8 cellular contexts compared by ENCODE assay signal in the genomic region with DNA sequence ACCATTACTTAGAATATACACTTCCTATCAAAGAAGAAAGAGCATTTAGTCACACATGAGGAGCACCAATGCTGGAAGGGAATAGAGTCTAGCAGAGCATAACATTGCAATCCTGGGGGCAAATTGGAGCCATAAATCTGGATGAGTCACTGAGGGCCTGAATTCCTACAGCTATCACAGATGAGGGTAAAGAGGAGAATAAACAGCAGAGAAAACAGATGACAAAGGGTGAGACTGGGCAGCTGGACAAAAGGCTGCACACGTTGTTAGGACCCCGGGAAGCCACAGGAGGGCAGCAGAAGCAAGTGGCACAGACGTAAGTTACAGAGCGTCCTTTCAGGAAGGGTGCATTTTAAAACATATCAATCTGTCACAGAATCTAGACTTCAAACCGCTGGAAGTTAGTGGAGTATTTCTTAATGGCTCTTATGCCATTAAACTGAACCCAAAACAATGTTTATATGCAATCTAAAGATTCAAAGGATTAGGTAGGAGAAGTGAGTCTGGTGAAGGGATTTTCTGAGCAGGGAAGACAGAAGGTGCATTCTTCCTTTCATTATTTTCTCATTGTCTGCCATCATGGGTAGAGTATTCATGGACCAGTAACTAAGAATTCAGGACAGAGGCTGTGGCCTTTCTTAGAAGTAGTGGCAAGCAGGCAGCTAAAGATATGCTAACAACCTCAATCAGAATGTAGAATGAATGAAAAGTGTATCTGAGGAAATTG.
DNase-seq lines count a peak whose midpoint lies in the region; ATAC-seq and TF ChIP-seq lines count a peak whose summit lies in the region.

No MANE protein-coding gene starts in this region.

- DNase-seq in DMS53 treated with DMSO at 0.1 percent for 48 hours (lab: John Stamatoyannopoulos, UW; ENCODE audit: unreplicated experiment) (peak; percentile 62), NCI-H460 (ENCODE audit: extremely low read depth, low read depth) (peak; percentile 58), glutamatergic neuron (peak; percentile 74), posterior cingulate gyrus (peak in 8 of 10 donors; percentile 38 to 92 (median 60))
- peak; percentile 60 for DNase-seq in activated CD8-positive, alpha-beta T cell treated with anti-CD3 and anti-CD28 coated beads, Interleukin-2, amount 10 ng/mL, durations not matched to agents 7 days and 5 days
- no peak for DNase-seq in effector memory CD8-positive, alpha-beta T cell

- peak; percentile 66 for TF ChIP-seq CTCF in glutamatergic neuron (IDR thresholded peaks at IDR 0.05; ENCODE audit: partially characterized antibody, unreplicated experiment)

- CTCF ChIA-PET in activated CD8-positive, alpha-beta T cell treated with anti-CD3 and anti-CD28 coated beads, Interleukin-2, amount 10 ng/mL, durations not matched to agents 7 days and 5 days (lab: Charles Lee): interaction anchor here (0.8 to 1.7 kb wide), 4 partner anchors 27 to 548 kb away, joined by 3 to 7 read pairs (median 4); no protein-coding TSS in a partner anchor

- peak overlapping the region; percentile 40 for H3K4me3 Mint-ChIP-seq in activated CD8-positive, alpha-beta T cell treated with anti-CD3 and anti-CD28 coated beads, Interleukin-2, amount 10 ng/mL, durations not matched to agents 7 days and 5 days
- H3K4me3 Mint-ChIP-seq in glutamatergic neuron (ENCODE audit: unreplicated experiment): no peak overlapping the region
- no peak overlapping the region for H3K4me3 Mint-ChIP-seq in effector memory CD8-positive, alpha-beta T cell

- H3K9me3 Mint-ChIP-seq in activated CD8-positive, alpha-beta T cell treated with anti-CD3 and anti-CD28 coated beads, Interleukin-2, amount 10 ng/mL, durations not matched to agents 7 days and 5 days (ENCODE audit: insufficient read depth): no peaks in the 10 kb centered on the region
- H3K9me3 Mint-ChIP-seq in glutamatergic neuron (ENCODE audit: unreplicated experiment): peaks cover 2% of the 10 kb centered on the region
- H3K9me3 Mint-ChIP-seq in effector memory CD8-positive, alpha-beta T cell: peaks cover 0 to 3% of the 10 kb centered on the region in 2 donors

- ATAC-seq in GM19463 (IDR thresholded peaks at IDR 0.05; ENCODE audit: unreplicated experiment) (peak; percentile 96), HG03439 (IDR thresholded peaks at IDR 0.05; ENCODE audit: unreplicated experiment) (peak; percentile 94)
- peak; percentile 69 for ATAC-seq in activated CD8-positive, alpha-beta T cell treated with anti-CD3 and anti-CD28 coated beads, Interleukin-2, amount 10 ng/mL, durations not matched to agents 7 days and 5 days
- ATAC-seq in effector memory CD8-positive, alpha-beta T cell (replicated peaks): no peak

- peaks cover 14% of the 10 kb centered on the region for H3K27me3 Mint-ChIP-seq in activated CD8-positive, alpha-beta T cell treated with anti-CD3 and anti-CD28 coated beads, Interleukin-2, amount 10 ng/mL, durations not matched to agents 7 days and 5 days (ENCODE audit: low read depth)
- H3K27me3 Mint-ChIP-seq in glutamatergic neuron (ENCODE audit: unreplicated experiment): peaks cover 2% of the 10 kb centered on the region
- peaks cover 15 to 17% of the 10 kb centered on the region in 2 donors for H3K27me3 Mint-ChIP-seq in effector memory CD8-positive, alpha-beta T cell

- POLR2A ChIA-PET in activated CD8-positive, alpha-beta T cell treated with anti-CD3 and anti-CD28 coated beads, Interleukin-2, amount 10 ng/mL, durations not matched to agents 7 days and 5 days (lab: Charles Lee): no interaction called here

- peaks cover 5% of the 10 kb centered on the region for H3K4me1 Mint-ChIP-seq in activated CD8-positive, alpha-beta T cell treated with anti-CD3 and anti-CD28 coated beads, Interleukin-2, amount 10 ng/mL, durations not matched to agents 7 days and 5 days (ENCODE audit: low read depth)
- peaks cover 7% of the 10 kb centered on the region for H3K4me1 Mint-ChIP-seq in glutamatergic neuron (ENCODE audit: low read depth, unreplicated experiment)
- peaks cover 2 to 6% of the 10 kb centered on the region in 2 donors for H3K4me1 Mint-ChIP-seq in effector memory CD8-positive, alpha-beta T cell (ENCODE audit: low read depth in 2 of 2)

- H3K27ac Mint-ChIP-seq in activated CD8-positive, alpha-beta T cell treated with anti-CD3 and anti-CD28 coated beads, Interleukin-2, amount 10 ng/mL, durations not matched to agents 7 days and 5 days: no peak overlapping the region
- peak overlapping the region; percentile 86 for H3K27ac Mint-ChIP-seq in glutamatergic neuron (ENCODE audit: unreplicated experiment)
- no peak overlapping the region for H3K27ac Mint-ChIP-seq in effector memory CD8-positive, alpha-beta T cell

- H3K36me3 Mint-ChIP-seq in activated CD8-positive, alpha-beta T cell treated with anti-CD3 and anti-CD28 coated beads, Interleukin-2, amount 10 ng/mL, durations not matched to agents 7 days and 5 days (ENCODE audit: low read depth): no peaks in the 10 kb centered on the region
- no peaks in the 10 kb centered on the region for H3K36me3 Mint-ChIP-seq in glutamatergic neuron (ENCODE audit: unreplicated experiment)
- H3K36me3 Mint-ChIP-seq in effector memory CD8-positive, alpha-beta T cell (ENCODE audit: insufficient read depth): no peaks in the 10 kb centered on the region

- intact Hi-C loops in posterior cingulate gyrus (cut with DNase I): no loop called here

Comparison
In these comparisons a context has a peak if more than half of its experiments do, and no peak if none do; other contexts are left out.
1. DNase-seq: peak in DMS53 treated with DMSO at 0.1 percent for 48 hours (single experiment), NCI-H460 (single experiment), activated CD8-positive, alpha-beta T cell treated with anti-CD3 and anti-CD28 coated beads, Interleukin-2, amount 10 ng/mL, durations not matched to agents 7 days and 5 days (single experiment), glutamatergic neuron (single experiment) and posterior cingulate gyrus (8 of 10); none in effector memory CD8-positive, alpha-beta T cell (0 of 3).